8 cellular contexts compared by ENCODE assay signal in genomic region chr1:45339694-45340558, GRCh38. TPM values are rescaled to one million over a fixed set of nuclear protein-coding genes. Genes with fewer than 3 reads are reported as not detected.
DNase-seq lines count a peak whose midpoint lies in the region; ATAC-seq and TF ChIP-seq lines count a peak whose summit lies in the region.

TSS of gene MUTYH (minus strand) at chr1:45340440. CDS start at chr1:45334505, 5,935 bp downstream.
TSS of gene TOE1 (plus strand) at chr1:45340170. CDS start at chr1:45340253, 83 bp downstream.

- no peaks in the 10 kb centered on the region for H3K9me3 Mint-ChIP-seq in T-helper 1 cell treated with Interleukin-12 subunit alpha and Interleukin-12 subunit beta and Interleukin-4 antibody, amounts not matched to agents 30 μg/mL and 1 μg/mL, for 36 hours

- H3K36me3 ChIP-seq in upper lobe of left lung: peaks cover 14 to 33% (median 31%) of the 10 kb centered on the region in 4 donors

- no peaks in the 10 kb centered on the region for H3K9me3 ChIP-seq in upper lobe of left lung

- ATAC-seq in GM18498 (IDR thresholded peaks at IDR 0.05; ENCODE audit: unreplicated experiment) (peak; percentile 90), HG02885 (IDR thresholded peaks at IDR 0.05; ENCODE audit: poor library complexity, unreplicated experiment) (peak; percentile 88), left cardiac atrium (peak; percentile 97), upper lobe of left lung (ENCODE audit: low FRiP score in 2 of 2) (peak; percentile 96 to 98)

- WGBS in upper lobe of left lung, 2 donors: 1 to 3% methylated on average over 16 to 26 of the region's 74 CpGs

- DNase-seq in NCI-H1694 treated with DMSO at 0.1 percent for 48 hours (lab: John Stamatoyannopoulos, UW) (peak; percentile 90), amygdala (lab: John Stamatoyannopoulos, UW) (peak; percentile 51 to 91 (median 84)), left cardiac atrium (peak; percentile 97), posterior cingulate gyrus (peak; percentile 80 to 98 (median 89)), upper lobe of left lung (peak; percentile 95 to 98)

- H3K27me3 ChIP-seq in upper lobe of left lung: no peaks in the 10 kb centered on the region

- TF ChIP-seq CTCF in upper lobe of left lung (IDR thresholded peaks at IDR 0.05): peak in 1 of 6 experiments; percentile 11

- peaks cover 20 to 30% (median 24%) of the 10 kb centered on the region in 4 donors for H3K4me1 ChIP-seq in upper lobe of left lung

- peak within 1 kb of the TSS; percentile 99 for H3K4me3 Mint-ChIP-seq in T-helper 1 cell treated with Interleukin-12 subunit alpha and Interleukin-12 subunit beta and Interleukin-4 antibody, amounts not matched to agents 30 μg/mL and 1 μg/mL, for 36 hours

- peak in 2 of 4 donors; percentile 73 to 82 for TF ChIP-seq POLR2A in upper lobe of left lung (IDR thresholded peaks at IDR 0.05)

- peak within 1 kb of the TSS; percentile 69 to 92 (median 82) for H3K4me3 ChIP-seq in upper lobe of left lung

- intact Hi-C loops in left cardiac atrium (cut with DNase I): loop anchor here in 1 of 2 donors (5.0 kb wide), 1 partner anchor 38 kb away; no protein-coding TSS in a partner anchor
- intact Hi-C loops in posterior cingulate gyrus (cut with DNase I): loop anchor here (1.0 to 5.0 kb wide), 2 partner anchors 37 to 152 kb away; partner anchors contain the start of gene TESK2

- peaks cover 31% of the 10 kb centered on the region for H3K36me3 Mint-ChIP-seq in T-helper 1 cell treated with Interleukin-12 subunit alpha and Interleukin-12 subunit beta and Interleukin-4 antibody, amounts not matched to agents 30 μg/mL and 1 μg/mL, for 36 hours (ENCODE audit: low read depth)

- H3K27ac ChIP-seq in upper lobe of left lung: peak within 1 kb of the TSS; percentile 93 to 98 (median 97)

- TF ChIP-seq EP300 in upper lobe of left lung (IDR thresholded peaks at IDR 0.05): peak in 1 of 4 donors; percentile 27

- peak within 1 kb of the TSS; percentile 99 for H3K27ac Mint-ChIP-seq in T-helper 1 cell treated with Interleukin-12 subunit alpha and Interleukin-12 subunit beta and Interleukin-4 antibody, amounts not matched to agents 30 μg/mL and 1 μg/mL, for 36 hours

- peaks cover 40% of the 10 kb centered on the region for H3K4me1 Mint-ChIP-seq in T-helper 1 cell treated with Interleukin-12 subunit alpha and Interleukin-12 subunit beta and Interleukin-4 antibody, amounts not matched to agents 30 μg/mL and 1 μg/mL, for 36 hours (ENCODE audit: low read depth)

- no peaks in the 10 kb centered on the region for H3K27me3 Mint-ChIP-seq in T-helper 1 cell treated with Interleukin-12 subunit alpha and Interleukin-12 subunit beta and Interleukin-4 antibody, amounts not matched to agents 30 μg/mL and 1 μg/mL, for 36 hours (ENCODE audit: low read depth)

RNA-seq across cellular contexts. Expression of gene MUTYH, which starts in this region (rescaled TPM):
- total RNA-seq in left cardiac atrium: 10 to 100 TPM in 1 of 2 donors, 1 to 10 TPM in 1; 9.1 to 11.0 TPM
- 100 to 1,000 TPM in 1 of 6 donors, 10 to 100 TPM in 5; 10.3 to 105 (median 24.5) TPM for total RNA-seq in upper lobe of left lung

RNA-seq across cellular contexts. Expression of gene TOE1, which starts in this region (rescaled TPM):
- 1 to 10 TPM; 5.4 to 6.6 TPM for total RNA-seq in left cardiac atrium
- total RNA-seq in upper lobe of left lung: 10 to 100 TPM in 2 of 6 donors, 1 to 10 TPM in 4; 5.4 to 16.6 (median 9.1) TPM

Comparison
In these comparisons a context has a peak if more than half of its experiments do, and no peak if none do; other contexts are left out.
1. Peak in every context shown above with its lines: DNase-seq, ATAC-seq, H3K4me3 ChIP-seq and H3K27ac ChIP-seq.